8 cellular contexts compared by ENCODE assay signal in the genomic region with DNA sequence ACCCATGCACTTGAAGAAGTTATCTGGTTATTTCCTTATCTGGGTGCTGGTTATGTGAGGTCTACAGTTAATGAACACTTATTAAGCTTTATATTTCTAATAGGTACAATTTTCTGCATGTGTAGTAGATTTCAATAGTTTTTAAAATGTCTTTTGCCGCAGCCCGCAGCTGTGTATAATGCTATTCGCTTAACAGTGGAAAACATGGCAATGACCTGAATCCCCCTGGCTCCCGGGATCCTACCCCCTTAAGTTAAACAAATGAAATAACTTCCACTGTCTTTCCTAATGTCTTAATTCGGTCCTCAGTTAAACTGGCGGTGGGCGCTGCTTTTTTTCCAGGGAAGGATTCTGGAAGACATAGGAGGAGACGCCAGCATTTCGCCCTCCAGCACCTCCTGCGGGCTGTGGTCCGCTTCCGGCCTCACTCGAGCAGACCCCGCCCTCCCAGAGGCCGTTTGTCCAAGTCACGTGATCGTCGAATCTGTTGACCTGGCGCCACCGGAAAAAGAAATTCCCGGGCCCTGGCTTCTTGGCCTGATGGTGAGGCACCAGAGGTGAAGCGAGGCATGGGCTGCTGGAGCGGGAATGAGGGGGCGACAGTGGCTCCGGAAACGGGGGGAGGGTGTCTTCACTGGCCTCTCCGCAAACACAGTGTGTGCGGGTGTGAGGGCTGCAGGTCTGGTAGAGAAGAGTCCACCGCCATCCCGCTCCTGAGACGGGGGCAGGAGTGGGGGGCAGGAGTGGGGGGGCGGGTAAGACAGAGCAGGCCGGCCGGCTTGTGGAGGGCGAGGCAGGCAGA. TPM values are rescaled to one million over a fixed set of nuclear protein-coding genes. Genes with fewer than 3 reads are reported as not detected.
A peak's percentile ranks its signal among the peaks of the same experiment; 100 is the strongest.
DNase-seq lines count a peak whose midpoint lies in the region; FAIRE-seq and TF ChIP-seq lines count a peak whose summit lies in the region.

No MANE protein-coding gene starts in this region.

- peak overlapping the region; percentile 71 for H3K4me3 ChIP-seq in AG10803 (ENCODE audit: low read length)

- TF ChIP-seq POLR2A in GM19099 (IDR thresholded peaks at IDR 0.05; ENCODE audit: extremely low read depth, insufficient read length, low read depth), result peak; percentile 76

- DNase-seq in AG10803 (ENCODE audit: low read depth) (peak; percentile 81), HK-2 (ENCODE audit: unreplicated experiment) (peak; percentile 86), NOMO-1 treated with DMSO at 0.1 percent for 48 hours (lab: John Stamatoyannopoulos, UW; ENCODE audit: unreplicated experiment) (peak; percentile 78), mesenteric fat pad (ENCODE audit: low spot score) (peak; percentile 94)
- peak; percentile 39 for DNase-seq in activated CD8-positive, alpha-beta memory T cell treated with anti-CD3 and anti-CD28 coated beads, Interleukin-2, amount 50 U/mL, for 4 hours
- DNase-seq in stimulated activated CD8-positive, alpha-beta memory T cell treated with anti-CD3 and anti-CD28 coated beads, Interleukin-15, amount 100 ng/mL, for 4 hours (ENCODE audit: low read depth in 2 of 2), result peak; percentile 10 to 11

- FAIRE-seq in endometrium (lab: Jason Lieb, UNC), result peak; percentile 63

- TF ChIP-seq CTCF in AG10803 (conservative IDR thresholded peaks at IDR 0.05; ENCODE audit: low read length), result peak; percentile 37

RNA-seq across cellular contexts. Expression of gene CSPG4, which starts 45.6 kb away (rescaled TPM):
- 105 TPM for total RNA-seq in mesenteric fat pad

Comparison
In these comparisons a context has a peak if more than half of its experiments do, and no peak if none do; other contexts are left out.
1. Peak in every context shown above with its lines: DNase-seq and H3K4me3 ChIP-seq.
2. DNase-seq: peak in every context shown above with its lines; median percentile 94 in mesenteric fat pad; 86 in HK-2; 81 in AG10803; 78 in NOMO-1 treated with DMSO at 0.1 percent for 48 hours; 39 in activated CD8-positive, alpha-beta memory T cell treated with anti-CD3 and anti-CD28 coated beads, Interleukin-2, amount 50 U/mL, for 4 hours; 10 in stimulated activated CD8-positive, alpha-beta memory T cell treated with anti-CD3 and anti-CD28 coated beads, Interleukin-15, amount 100 ng/mL, for 4 hours.